ENCODE assay signal across 10 cellular contexts in genomic region chr7:55409474-55410225, GRCh38. TPM values are rescaled to one million over a fixed set of nuclear protein-coding genes. Genes with fewer than 3 reads are reported as not detected.
DNase-seq lines count a peak whose midpoint lies in the region; ATAC-seq and TF ChIP-seq lines count a peak whose summit lies in the region.
"Had no signal": no experiment of that assay in that cellular context is flagged by ENCODE, and none has a peak within 500 bp of the region (broad histone marks: within the 10 kb centered on the region; RNA-seq: fewer than 3 reads in every experiment).

No MANE protein-coding gene starts in this region.

- no peaks in the 10 kb centered on the region for H3K9me3 Mint-ChIP-seq in activated CD4-positive, alpha-beta T cell treated with anti-CD3 and anti-CD28 coated beads for 36 hours (ENCODE audit: low read depth)
- no peaks in the 10 kb centered on the region for H3K9me3 Mint-ChIP-seq in activated T-cell treated with anti-CD3 and anti-CD28 coated beads, Interleukin-2, amount 50 U/mL, for 72 hours
- H3K9me3 Mint-ChIP-seq: activated naive CD4-positive, alpha-beta T cell treated with anti-CD3 and anti-CD28 coated beads, Interleukin-2, amount 10 ng/mL, durations not matched to agents 7 days and 5 days had no signal

- ATAC-seq in activated CD4-positive, alpha-beta T cell treated with anti-CD3 and anti-CD28 coated beads for 36 hours: no peak
- peak; percentile 51 for ATAC-seq in HG03469 (IDR thresholded peaks at IDR 0.05; ENCODE audit: unreplicated experiment)
- no peak for ATAC-seq in activated T-cell treated with anti-CD3 and anti-CD28 coated beads, Interleukin-2, amount 50 U/mL, for 72 hours (replicated peaks in 1 of 2)

- intact Hi-C loops in activated CD4-positive, alpha-beta T cell treated with anti-CD3 and anti-CD28 coated beads for 36 hours (cut with DNase I, micrococcal nuclease): loop anchor here in 1 of 2 experiments (5.0 kb wide), 1 partner anchor 637 kb away; no protein-coding TSS in a partner anchor
- intact Hi-C loops in thyroid gland (cut with DNase I): no loop called here

- 29 to 33% methylated on average over 3 of the region's 3 CpGs for WGBS in thyroid gland, 2 donors

- H3K27ac ChIP-seq in thyroid gland: peak overlapping the region; percentile 11 to 66 (median 51)

- H3K27me3 ChIP-seq in thyroid gland (no peaks in the 10 kb centered on the region), MG63 (no peaks in the 10 kb centered on the region)

- POLR2A ChIA-PET in activated CD4-positive, alpha-beta T cell treated with anti-CD3 and anti-CD28 coated beads for 36 hours (lab: Charles Lee): no interaction called here

- H3K27ac Mint-ChIP-seq in activated CD4-positive, alpha-beta T cell treated with anti-CD3 and anti-CD28 coated beads for 36 hours: peak overlapping the region; percentile 14
- H3K27ac Mint-ChIP-seq in activated T-cell treated with anti-CD3 and anti-CD28 coated beads, Interleukin-2, amount 50 U/mL, for 72 hours: no peak overlapping the region
- H3K27ac Mint-ChIP-seq: activated naive CD4-positive, alpha-beta T cell treated with anti-CD3 and anti-CD28 coated beads, Interleukin-2, amount 10 ng/mL, durations not matched to agents 7 days and 5 days had no signal

- no peak overlapping the region for H3K4me3 Mint-ChIP-seq in activated CD4-positive, alpha-beta T cell treated with anti-CD3 and anti-CD28 coated beads for 36 hours
- H3K4me3 Mint-ChIP-seq in activated T-cell treated with anti-CD3 and anti-CD28 coated beads, Interleukin-2, amount 50 U/mL, for 72 hours: no peak overlapping the region
- H3K4me3 Mint-ChIP-seq: activated naive CD4-positive, alpha-beta T cell treated with anti-CD3 and anti-CD28 coated beads, Interleukin-2, amount 10 ng/mL, durations not matched to agents 7 days and 5 days had no signal

- peak in 4 of 6 experiments; percentile 19 to 49 (median 32) for TF ChIP-seq CTCF in thyroid gland (IDR thresholded peaks at IDR 0.05)

- H3K4me3 ChIP-seq in thyroid gland (replicated peaks in 1 of 3): no peak overlapping the region
- no peak overlapping the region for H3K4me3 ChIP-seq in MG63

- no peaks in the 10 kb centered on the region for H3K4me1 Mint-ChIP-seq in activated CD4-positive, alpha-beta T cell treated with anti-CD3 and anti-CD28 coated beads for 36 hours
- no peaks in the 10 kb centered on the region for H3K4me1 Mint-ChIP-seq in activated T-cell treated with anti-CD3 and anti-CD28 coated beads, Interleukin-2, amount 50 U/mL, for 72 hours (ENCODE audit: low read depth)
- H3K4me1 Mint-ChIP-seq: activated naive CD4-positive, alpha-beta T cell treated with anti-CD3 and anti-CD28 coated beads, Interleukin-2, amount 10 ng/mL, durations not matched to agents 7 days and 5 days had no signal

- H3K9me3 ChIP-seq in thyroid gland (no peaks in the 10 kb centered on the region), MG63 (no peaks in the 10 kb centered on the region)

- H3K36me3 ChIP-seq in thyroid gland (no peaks in the 10 kb centered on the region), MG63 (no peaks in the 10 kb centered on the region)

- TF ChIP-seq POLR2A in thyroid gland (IDR thresholded peaks at IDR 0.05): no peak

- no peak for DNase-seq in activated CD4-positive, alpha-beta T cell treated with anti-CD3 and anti-CD28 coated beads for 36 hours
- DNase-seq in activated CD4-positive, alpha-beta T cell treated with anti-CD3 and anti-CD28 coated beads for 4 hours: no peak
- DNase-seq in amniotic epithelial cell (ENCODE audit: low read depth): peak; percentile 11
- peak; percentile 69 to 76 for DNase-seq in thyroid gland
- DNase-seq in MG63: no peak
- DNase-seq in activated T-cell treated with anti-CD3 and anti-CD28 coated beads, Interleukin-2, amount 50 U/mL, for 72 hours: no peak
- no peak for DNase-seq in stimulated activated CD4-positive, alpha-beta T cell treated with anti-CD3 and anti-CD28 coated beads, Interleukin-4, amount 100 ng/mL, for 1 hour
- DNase-seq: activated naive CD4-positive, alpha-beta T cell treated with anti-CD3 and anti-CD28 coated beads, Interleukin-2, amount 10 ng/mL, durations not matched to agents 7 days and 5 days; DND-41 had no signal

- CTCF ChIA-PET in activated CD4-positive, alpha-beta T cell treated with anti-CD3 and anti-CD28 coated beads for 36 hours (lab: Charles Lee): interaction anchor here (0.6 to 1.2 kb wide), 3 partner anchors 11 to 129 kb away, joined by 3 to 7 read pairs (median 5); no protein-coding TSS in a partner anchor

- H3K36me3 Mint-ChIP-seq in activated CD4-positive, alpha-beta T cell treated with anti-CD3 and anti-CD28 coated beads for 36 hours (ENCODE audit: low read depth): peaks cover 11% of the 10 kb centered on the region
- H3K36me3 Mint-ChIP-seq in activated T-cell treated with anti-CD3 and anti-CD28 coated beads, Interleukin-2, amount 50 U/mL, for 72 hours (ENCODE audit: insufficient read depth in 2 of 2): no peaks in the 10 kb centered on the region
- H3K36me3 Mint-ChIP-seq: activated naive CD4-positive, alpha-beta T cell treated with anti-CD3 and anti-CD28 coated beads, Interleukin-2, amount 10 ng/mL, durations not matched to agents 7 days and 5 days had no signal

- H3K27me3 Mint-ChIP-seq in activated CD4-positive, alpha-beta T cell treated with anti-CD3 and anti-CD28 coated beads for 36 hours: no peaks in the 10 kb centered on the region
- H3K27me3 Mint-ChIP-seq in activated T-cell treated with anti-CD3 and anti-CD28 coated beads, Interleukin-2, amount 50 U/mL, for 72 hours (ENCODE audit: low read depth): no peaks in the 10 kb centered on the region
- H3K27me3 Mint-ChIP-seq: activated naive CD4-positive, alpha-beta T cell treated with anti-CD3 and anti-CD28 coated beads, Interleukin-2, amount 10 ng/mL, durations not matched to agents 7 days and 5 days had no signal

- H3K4me1 ChIP-seq in thyroid gland: peaks cover 14% of the 10 kb centered on the region in 2 donors

RNA-seq across cellular contexts. Expression of gene LANCL2, which starts 44.5 kb away (rescaled TPM):
- total RNA-seq in activated CD4-positive, alpha-beta T cell treated with anti-CD3 and anti-CD28 coated beads for 36 hours: 10 to 100 TPM; 11.1 to 11.7 TPM
- 10 to 100 TPM; 14.5 to 32.5 (median 24.3) TPM for total RNA-seq in thyroid gland
- total RNA-seq in MG63 (2014; rRNA removed; shearing (Covaris generic); ENCODE audit: low replicate concordance): 13.8 and 25.6 TPM in 2 replicates
- 10 to 100 TPM in 1 of 2 donors, 1 to 10 TPM in 1; 9.5 to 13.0 TPM for total RNA-seq in activated T-cell treated with anti-CD3 and anti-CD28 coated beads, Interleukin-2, amount 50 U/mL, for 72 hours

Comparison
In these comparisons a context has a peak if more than half of its experiments do, and no peak if none do; other contexts are left out.
1. DNase-seq: peak in amniotic epithelial cell (single experiment) and thyroid gland (2 of 2); none in activated CD4-positive, alpha-beta T cell treated with anti-CD3 and anti-CD28 coated beads for 36 hours (single experiment), activated CD4-positive, alpha-beta T cell treated with anti-CD3 and anti-CD28 coated beads for 4 hours (0 of 2), MG63 (single experiment), activated T-cell treated with anti-CD3 and anti-CD28 coated beads, Interleukin-2, amount 50 U/mL, for 72 hours (0 of 2) and stimulated activated CD4-positive, alpha-beta T cell treated with anti-CD3 and anti-CD28 coated beads, Interleukin-4, amount 100 ng/mL, for 1 hour (single experiment).